In genomic region chr5:41762426-41762825, GRCh38 we compare ENCODE assay signal across 23 cellular contexts.
"Had no signal": no experiment of that assay in that cellular context is flagged by ENCODE, and none has a peak within 500 bp of the region (broad histone marks: within the 10 kb centered on the region; RNA-seq: fewer than 3 reads in every experiment).

No MANE protein-coding gene starts in this region.

- H3K4me3 Mint-ChIP-seq: naive B cell; neural crest cell; stimulated activated effector memory CD8-positive, alpha-beta T cell treated with anti-CD3 and anti-CD28 coated beads, Interleukin-12 subunit alpha, Interleukin-12 subunit beta, amount 100 ng/mL, for 72 hours; type B pancreatic cell had no signal

- H3K27me3 ChIP-seq: adrenal gland, dorsolateral prefrontal cortex, left lung, ovary, stomach had no signal

- H3K27me3 Mint-ChIP-seq: naive B cell, type B pancreatic cell had no signal

- H3K4me3 ChIP-seq: adrenal gland, dorsolateral prefrontal cortex, left lung, ovary, psoas muscle, stomach had no signal

- DNase-seq: activated CD4-positive, alpha-beta T cell treated with anti-CD3 and anti-CD28 coated beads, Interleukin-2, amount 50 U/mL, for 1 hour; activated CD4-positive, CD25-positive, alpha-beta regulatory T cell treated with anti-CD3 and anti-CD28 coated beads, Interleukin-2, amount 50 U/mL, for 72 hours; activated gamma-delta T cell treated with Interleukin-2 at 50 U/mL for 16 hours; dorsolateral prefrontal cortex; head of caudate nucleus; kidney; left lung; naive B cell; ovary; psoas muscle; right cardiac atrium; stimulated activated CD4-positive, alpha-beta T cell treated with anti-CD3 and anti-CD28 coated beads, Interleukin-4, amount 100 ng/mL, for 24 hours; stomach; T-helper 1 cell; T1000 had no signal

- H3K27ac Mint-ChIP-seq: activated naive CD4-positive, alpha-beta T cell treated with anti-CD3 and anti-CD28 coated beads, Interleukin-2, amount 50 U/mL, for 72 hours; naive B cell; stimulated activated effector memory CD8-positive, alpha-beta T cell treated with anti-CD3 and anti-CD28 coated beads, Interleukin-12 subunit alpha, Interleukin-12 subunit beta, amount 100 ng/mL, for 72 hours; type B pancreatic cell had no signal

- H3K27ac ChIP-seq: adrenal gland, epithelial cell of prostate, left lung, ovary, psoas muscle, stomach had no signal

- H3K4me1 Mint-ChIP-seq: naive B cell had no signal

- H3K36me3 ChIP-seq: ovary had no signal

- FAIRE-seq: colon, frontal cortex, kidney had no signal

- H3K4me1 ChIP-seq: adrenal gland, left lung, stomach had no signal

- H3K9me3 Mint-ChIP-seq: activated naive CD4-positive, alpha-beta T cell treated with anti-CD3 and anti-CD28 coated beads, Interleukin-2, amount 50 U/mL, for 72 hours; naive B cell; neural crest cell; stimulated activated effector memory CD8-positive, alpha-beta T cell treated with anti-CD3 and anti-CD28 coated beads, Interleukin-12 subunit alpha, Interleukin-12 subunit beta, amount 100 ng/mL, for 72 hours; type B pancreatic cell had no signal

- H3K9me3 ChIP-seq: adrenal gland, left lung, ovary, psoas muscle, stomach had no signal
